ENCODE assay signal across 18 cellular contexts in genomic region chr2:26758790-26759321, GRCh38. TPM values are rescaled to one million over a fixed set of nuclear protein-coding genes. Genes with fewer than 3 reads are reported as not detected.
A peak's percentile ranks its signal among the peaks of the same experiment; 100 is the strongest.
DNase-seq lines count a peak whose midpoint lies in the region; ATAC-seq and TF ChIP-seq lines count a peak whose summit lies in the region.
"Had no signal": no experiment of that assay in that cellular context is flagged by ENCODE, and none has a peak within 500 bp of the region (broad histone marks: within the 10 kb centered on the region; RNA-seq: fewer than 3 reads in every experiment).

No MANE protein-coding gene starts in this region.

- no peak for TF ChIP-seq EP300 in upper lobe of left lung (IDR thresholded peaks at IDR 0.05)

- no peaks in the 10 kb centered on the region for H3K9me3 ChIP-seq in right cardiac atrium (ENCODE audit: control insufficient read depth, low read length)
- H3K9me3 ChIP-seq in heart right ventricle, result no peaks in the 10 kb centered on the region
- no peaks in the 10 kb centered on the region for H3K9me3 ChIP-seq in adipocyte (ENCODE audit: control insufficient read depth, low read length)
- no peaks in the 10 kb centered on the region for H3K9me3 ChIP-seq in upper lobe of left lung
- H3K9me3 ChIP-seq: ascending aorta, HAP-1, neutrophil had no signal

- H3K27me3 ChIP-seq in right cardiac atrium (ENCODE audit: control insufficient read depth, insufficient read depth) (no peaks in the 10 kb centered on the region), heart right ventricle (no peaks in the 10 kb centered on the region), adipocyte (replicated peaks; ENCODE audit: control insufficient read depth, insufficient read depth, low read length) (no peaks in the 10 kb centered on the region), upper lobe of left lung (no peaks in the 10 kb centered on the region)
- H3K27me3 ChIP-seq: ascending aorta had no signal

- no peak for TF ChIP-seq POLR2A in upper lobe of left lung (IDR thresholded peaks at IDR 0.05)

- H3K9ac ChIP-seq in adipocyte (ENCODE audit: low read length), result peak overlapping the region; percentile 60

- intact Hi-C loops in right cardiac atrium (cut with DNase I) (no loop called here), heart right ventricle (cut with DNase I) (no loop called here)

- H3K4me1 ChIP-seq in right cardiac atrium (ENCODE audit: control insufficient read depth, insufficient read depth, low read length), result peaks cover 7% of the 10 kb centered on the region
- H3K4me1 ChIP-seq in heart right ventricle, result peaks cover 6 to 32% (median 19%) of the 10 kb centered on the region in 9 donors
- H3K4me1 ChIP-seq in adipocyte (ENCODE audit: control insufficient read depth, insufficient read depth, low read length), result peaks cover 25% of the 10 kb centered on the region
- peaks cover 18 to 25% (median 22%) of the 10 kb centered on the region in 4 donors for H3K4me1 ChIP-seq in upper lobe of left lung

- H3K27ac ChIP-seq in right cardiac atrium (ENCODE audit: low read length), result peak overlapping the region; percentile 83
- peak overlapping the region in 5 of 10 donors; percentile 33 to 87 (median 59) for H3K27ac ChIP-seq in heart right ventricle
- peak overlapping the region in 3 of 4 donors; percentile 59 to 82 (median 81) for H3K27ac ChIP-seq in upper lobe of left lung
- H3K27ac ChIP-seq: neutrophil had no signal

- no peak overlapping the region for H3K4me3 ChIP-seq in right cardiac atrium (ENCODE audit: low read length)
- no peak overlapping the region for H3K4me3 ChIP-seq in heart right ventricle
- peak overlapping the region; percentile 62 for H3K4me3 ChIP-seq in adipocyte (ENCODE audit: low read length)
- no peak overlapping the region for H3K4me3 ChIP-seq in upper lobe of left lung
- H3K4me3 ChIP-seq: ascending aorta, HAP-1 had no signal

- TF ChIP-seq CTCF in heart right ventricle (IDR thresholded peaks at IDR 0.05) (no peak), upper lobe of left lung (IDR thresholded peaks at IDR 0.05) (no peak)

- H3K36me3 ChIP-seq in heart right ventricle (no peaks in the 10 kb centered on the region), adipocyte (ENCODE audit: control insufficient read depth, insufficient read depth, low read length, severe bottlenecking) (no peaks in the 10 kb centered on the region), upper lobe of left lung (no peaks in the 10 kb centered on the region)
- H3K36me3 ChIP-seq: ascending aorta, HAP-1, neutrophil had no signal

- DNase-seq in right cardiac atrium (no peak), heart right ventricle (no peak), adipocyte (ENCODE audit: low read depth) (no peak), kidney glomerular epithelial cell (lab: John Stamatoyannopoulos, UW) (peak; percentile 50), upper lobe of left lung (no peak), NOMO-1 (lab: John Stamatoyannopoulos, UW; ENCODE audit: unreplicated experiment in 2 of 2) (no peak)
- DNase-seq: immature natural killer cell; NCI-H1092; NCI-H69; stimulated activated CD4-positive, alpha-beta T cell treated with anti-CD3 and anti-CD28 coated beads, Interleukin-2, amount 100 ng/mL, for 24 hours; stimulated activated naive CD8-positive, alpha-beta T cell treated with anti-CD3 and anti-CD28 coated beads, Interleukin-15, Interleukin-2, amounts not matched to agents 100 U/mL and 50 U/mL, for 24 hours; T-helper 17 cell had no signal

- ATAC-seq in right cardiac atrium (no peak), heart right ventricle (no peak), upper lobe of left lung (ENCODE audit: low FRiP score in 2 of 2) (no peak), HG02840 (IDR thresholded peaks at IDR 0.05; ENCODE audit: low FRiP score, unreplicated experiment) (no peak), GM18909 (IDR thresholded peaks at IDR 0.05; ENCODE audit: poor library complexity, unreplicated experiment) (no peak)
- ATAC-seq: T-helper 17 cell had no signal

- 77% methylated on average over 7 of the region's 7 CpGs for WGBS in right cardiac atrium
- 80 to 88% methylated on average over 7 of the region's 7 CpGs for WGBS in heart right ventricle, 2 donors
- 87 to 90% methylated on average over 7 of the region's 7 CpGs for whole genome bisulfite sequencing in upper lobe of left lung, 2 donors

RNA-seq across cellular contexts. Expression of gene SLC35F6, which starts 5.2 kb away (rescaled TPM):
- total RNA-seq in right cardiac atrium (10 to 100 TPM; 22.0 to 34.3 (median 26.5) TPM), heart right ventricle (10 to 100 TPM; 17.1 to 36.2 (median 23.0) TPM), upper lobe of left lung (10 to 100 TPM; 36.7 to 59.4 (median 45.7) TPM)
- polyA plus RNA-seq in right cardiac atrium (18.8 TPM), heart right ventricle (10 to 100 TPM; 13.2 to 17.2 TPM)

RNA-seq across cellular contexts. Expression of gene CENPA, which starts 27.0 kb away (rescaled TPM):
- total RNA-seq in right cardiac atrium (under 1 TPM in 2 of 4 donors, not detected in 2; 0.71 to 0.91 TPM), heart right ventricle (10 to 100 TPM in 3 of 10 donors, 1 to 10 TPM in 4, under 1 TPM in 1, not detected in 2; 0.30 to 33.1 (median 6.1) TPM), upper lobe of left lung (1 to 10 TPM in 2 of 6 donors, under 1 TPM in 3, not detected in 1; 0.44 to 8.4 (median 0.86) TPM)
- polyA plus RNA-seq in right cardiac atrium (0.18 TPM), heart right ventricle (1 to 10 TPM in 1 of 2 donors, under 1 TPM in 1; 0.25 to 1.5 TPM)
- total RNA-seq: ascending aorta, B cell had no signal
